Comparison of ENCODE assay signal across 9 cellular contexts in the genomic region with DNA sequence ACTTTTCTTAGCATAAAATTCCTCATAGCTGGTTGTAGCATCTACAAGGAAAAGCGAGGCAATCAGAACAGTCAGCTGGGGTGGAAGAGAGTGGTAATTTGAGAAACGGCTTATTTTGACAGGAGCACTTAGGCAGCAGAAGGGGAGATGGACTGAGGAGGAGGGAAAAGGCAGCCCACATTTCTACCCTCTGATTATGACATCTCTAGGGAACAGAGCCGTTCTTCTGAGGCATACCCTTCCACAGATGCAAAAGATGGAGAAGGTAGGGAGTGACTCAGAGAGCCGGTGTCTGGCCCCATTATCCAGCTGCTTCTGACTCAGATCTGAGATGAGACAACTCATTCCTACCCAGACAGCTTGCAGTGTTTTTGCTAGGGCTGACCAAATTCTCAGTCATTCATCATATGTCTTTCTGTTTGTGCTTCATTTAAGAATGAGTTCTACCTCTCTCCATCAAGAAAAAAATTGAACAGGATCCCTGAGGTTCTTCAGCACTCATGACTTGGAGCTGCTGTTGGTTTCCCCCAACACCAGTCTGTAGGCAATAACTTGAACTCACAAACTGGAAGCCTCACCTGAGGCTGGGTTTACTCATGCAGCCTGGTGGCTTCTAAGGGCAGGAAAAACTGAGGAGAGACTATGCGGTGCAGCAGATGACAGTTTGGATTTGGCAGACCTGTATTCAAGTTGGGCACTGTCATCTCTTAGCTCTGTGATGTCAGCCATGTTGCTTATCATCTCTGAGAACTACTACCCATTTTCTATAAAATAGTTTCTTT. TPM values are rescaled to one million over a fixed set of nuclear protein-coding genes. Genes with fewer than 3 reads are reported as not detected.
DNase-seq lines count a peak whose midpoint lies in the region; ATAC-seq and TF ChIP-seq lines count a peak whose summit lies in the region.
"Had no signal": no experiment of that assay in that cellular context is flagged by ENCODE, and none has a peak within 500 bp of the region (broad histone marks: within the 10 kb centered on the region; RNA-seq: fewer than 3 reads in every experiment).

No MANE protein-coding gene starts in this region.

- TF ChIP-seq CTCF in osteoblast (IDR thresholded peaks at IDR 0.05; ENCODE audit: extremely low read depth, low read depth, low read length) (no peak), GM10266 (IDR thresholded peaks at IDR 0.05; ENCODE audit: control insufficient read depth, insufficient read depth, low read depth, missing control alignments) (no peak)

- no peak overlapping the region for H3K4me3 ChIP-seq in osteoblast (ENCODE audit: insufficient read depth, low read length)

- peak overlapping the region; percentile 54 for H3K4me2 ChIP-seq in osteoblast (ENCODE audit: insufficient read depth, low read length)

- H3K27me3 ChIP-seq in osteoblast (ENCODE audit: insufficient read depth, low read length): peaks cover 20% of the 10 kb centered on the region

- H3K27ac ChIP-seq in osteoblast (ENCODE audit: low read depth, low read length): peak overlapping the region; percentile 61

- no peaks in the 10 kb centered on the region for H3K36me3 ChIP-seq in osteoblast (ENCODE audit: insufficient read depth, low read length)

- DNase-seq in NCI-H1417 (lab: John Stamatoyannopoulos, UW): peak in 2 of 3 experiments; percentile 41 to 56
- no peak for DNase-seq in NCI-H1417 treated with DMSO at 0.1 percent for 48 hours (lab: John Stamatoyannopoulos, UW)
- peak; percentile 69 for DNase-seq in amniotic stem cell (lab: John Stamatoyannopoulos, UW)
- peak; percentile 96 for DNase-seq in osteoblast (ENCODE audit: insufficient read length, low spot score, missing footprints)
- no peak for DNase-seq in GM10266 (ENCODE audit: extremely low spot score)
- DNase-seq in activated CD8-positive, alpha-beta memory T cell treated with anti-CD3 and anti-CD28 coated beads for 24 hours: no peak
- DNase-seq: activated gamma-delta T cell treated with Interleukin-2 at 50 U/mL for 16 hours had no signal

- H3K4me1 ChIP-seq in osteoblast (ENCODE audit: insufficient read depth, low read length): peaks cover 8% of the 10 kb centered on the region

- H2AFZ ChIP-seq in osteoblast (ENCODE audit: low read length): peak overlapping the region; percentile 21

- no peaks in the 10 kb centered on the region for H4K20me1 ChIP-seq in osteoblast (ENCODE audit: insufficient read depth, low read length)

- no peaks in the 10 kb centered on the region for H3K9me3 ChIP-seq in osteoblast (ENCODE audit: low read depth, low read length)

- no peaks in the 10 kb centered on the region for H3K79me2 ChIP-seq in osteoblast (ENCODE audit: insufficient read depth, low read length)

- ATAC-seq in HG02973 (IDR thresholded peaks at IDR 0.05; ENCODE audit: unreplicated experiment): peak; percentile 73
- no peak for ATAC-seq in HG03135 (IDR thresholded peaks at IDR 0.05; ENCODE audit: unreplicated experiment)

RNA-seq across cellular contexts. Expression of a gene that starts 15.9 kb away (rescaled TPM):
- 10.1 and 10.6 TPM in 2 replicates for total RNA-seq in osteoblast

Comparison
In these comparisons a context has a peak if more than half of its experiments do, and no peak if none do; other contexts are left out.
1. DNase-seq: peak in NCI-H1417 (2 of 3), amniotic stem cell (single experiment) and osteoblast (single experiment); none in NCI-H1417 treated with DMSO at 0.1 percent for 48 hours (single experiment), GM10266 (single experiment) and activated CD8-positive, alpha-beta memory T cell treated with anti-CD3 and anti-CD28 coated beads for 24 hours (single experiment).